In the genomic region with DNA sequence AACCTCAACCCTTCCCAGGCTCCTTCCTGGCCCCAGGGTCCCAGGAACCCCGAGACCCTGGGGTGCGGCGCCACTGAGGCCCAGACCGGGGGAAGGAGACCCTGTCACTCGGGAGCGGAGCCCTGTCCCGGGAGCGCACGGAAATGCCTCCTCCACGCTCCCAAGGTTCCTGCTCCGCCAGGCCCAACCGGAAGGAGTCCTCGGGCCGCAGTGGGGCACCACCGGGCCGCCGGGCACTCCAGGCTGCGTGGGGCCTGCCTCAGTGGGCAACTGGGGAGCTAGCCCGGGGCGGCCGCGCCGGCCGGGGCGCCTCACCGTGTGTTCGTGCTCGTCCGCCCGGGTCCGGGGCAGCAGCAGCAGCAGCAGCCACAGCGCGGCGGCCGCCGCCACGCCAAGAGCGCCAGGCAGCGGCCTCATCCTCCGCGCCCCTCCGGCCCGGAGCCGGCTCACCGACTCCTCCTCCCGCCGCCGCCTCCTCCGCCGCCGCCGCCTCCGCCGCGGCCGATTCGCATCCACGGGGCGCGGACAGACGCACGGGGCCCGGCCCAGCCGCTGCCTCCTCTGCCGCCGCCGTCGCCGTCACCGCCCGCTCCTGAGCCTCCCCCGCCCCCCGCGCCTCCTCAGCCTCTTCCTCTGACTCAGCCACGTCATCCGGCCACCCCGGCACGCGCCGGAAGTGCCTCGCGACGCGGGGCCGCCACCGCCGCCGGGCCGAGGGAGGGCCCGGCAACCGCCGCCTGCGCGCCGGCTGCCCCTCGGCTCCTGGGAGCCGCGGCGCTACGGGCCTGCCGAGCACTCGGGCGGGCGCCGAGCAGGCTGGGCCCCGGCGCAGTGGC, we compare ENCODE assay signal across 1 cellular context.
TF ChIP-seq lines count a peak whose summit lies in the region.

Gene TM9SF3 (minus strand): TSS at position 594 of the 836 bp plus-strand sequence. CDS start 177 bp downstream, at position 417.

TF ChIP-seq in HepG2, 621 proteins besides CTCF, POLR2A, EP300 and RAD21 (continued from another document and continues in another):
- TF ChIP-seq ZNF597 (CRISPR knock-in tag; IDR thresholded peaks at IDR 0.05) = no peak
- no peak for TF ChIP-seq NR2F2 (IDR thresholded peaks at IDR 0.05; ENCODE audit: borderline replicate concordance, low read depth)
- TF ChIP-seq ELK4 (CRISPR knock-in tag; IDR thresholded peaks at IDR 0.05; ENCODE audit: borderline replicate concordance) = no peak
- TF ChIP-seq NFYC (CRISPR knock-in tag; IDR thresholded peaks at IDR 0.05) = no peak
- TF ChIP-seq, protein P1, sequence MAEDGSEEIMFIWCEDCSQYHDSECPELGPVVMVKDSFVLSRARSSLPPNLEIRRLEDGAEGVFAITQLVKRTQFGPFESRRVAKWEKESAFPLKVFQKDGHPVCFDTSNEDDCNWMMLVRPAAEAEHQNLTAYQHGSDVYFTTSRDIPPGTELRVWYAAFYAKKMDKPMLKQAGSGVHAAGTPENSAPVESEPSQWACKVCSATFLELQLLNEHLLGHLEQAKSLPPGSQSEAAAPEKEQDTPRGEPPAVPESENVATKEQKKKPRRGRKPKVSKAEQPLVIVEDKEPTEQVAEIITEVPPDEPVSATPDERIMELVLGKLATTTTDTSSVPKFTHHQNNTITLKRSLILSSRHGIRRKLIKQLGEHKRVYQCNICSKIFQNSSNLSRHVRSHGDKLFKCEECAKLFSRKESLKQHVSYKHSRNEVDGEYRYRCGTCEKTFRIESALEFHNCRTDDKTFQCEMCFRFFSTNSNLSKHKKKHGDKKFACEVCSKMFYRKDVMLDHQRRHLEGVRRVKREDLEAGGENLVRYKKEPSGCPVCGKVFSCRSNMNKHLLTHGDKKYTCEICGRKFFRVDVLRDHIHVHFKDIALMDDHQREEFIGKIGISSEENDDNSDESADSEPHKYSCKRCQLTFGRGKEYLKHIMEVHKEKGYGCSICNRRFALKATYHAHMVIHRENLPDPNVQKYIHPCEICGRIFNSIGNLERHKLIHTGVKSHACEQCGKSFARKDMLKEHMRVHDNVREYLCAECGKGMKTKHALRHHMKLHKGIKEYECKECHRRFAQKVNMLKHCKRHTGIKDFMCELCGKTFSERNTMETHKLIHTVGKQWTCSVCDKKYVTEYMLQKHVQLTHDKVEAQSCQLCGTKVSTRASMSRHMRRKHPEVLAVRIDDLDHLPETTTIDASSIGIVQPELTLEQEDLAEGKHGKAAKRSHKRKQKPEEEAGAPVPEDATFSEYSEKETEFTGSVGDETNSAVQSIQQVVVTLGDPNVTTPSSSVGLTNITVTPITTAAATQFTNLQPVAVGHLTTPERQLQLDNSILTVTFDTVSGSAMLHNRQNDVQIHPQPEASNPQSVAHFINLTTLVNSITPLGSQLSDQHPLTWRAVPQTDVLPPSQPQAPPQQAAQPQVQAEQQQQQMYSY (CRISPR knock-in tag; IDR thresholded peaks at IDR 0.05) = no peak
- TF ChIP-seq CHD2 (IDR thresholded peaks at IDR 0.05; ENCODE audit: low read depth, low read length) = no peak
- TF ChIP-seq ZNF780A (CRISPR knock-in tag; IDR thresholded peaks at IDR 0.05) = no peak
- TF ChIP-seq SMARCC2 (IDR thresholded peaks at IDR 0.05) = no peak
- TF ChIP-seq ETV6 (CRISPR knock-in tag; conservative IDR thresholded peaks at IDR 0.05) = no peak
- TF ChIP-seq ZBTB20 (CRISPR knock-in tag; IDR thresholded peaks at IDR 0.05; ENCODE audit: borderline replicate concordance, low read depth) = no peak
- no peak; the same call in 1 of the 2 replicates for TF ChIP-seq ZNF335 (CRISPR knock-in tag; IDR thresholded peaks at IDR 0.05)
- TF ChIP-seq YEATS2 (CRISPR knock-in tag; IDR thresholded peaks at IDR 0.05; ENCODE audit: borderline replicate concordance) = no peak
- peak; percentile 96 for TF ChIP-seq UBTF (CRISPR knock-in tag; IDR thresholded peaks at IDR 0.05)
- TF ChIP-seq ZZZ3 (CRISPR knock-in tag; IDR thresholded peaks at IDR 0.05; ENCODE audit: borderline replicate concordance) = peak; percentile 48; the same call in 1 of the 2 replicates
- TF ChIP-seq ZNF574 (CRISPR knock-in tag; IDR thresholded peaks at IDR 0.05) = peak; percentile 68; the same call in 1 of the 2 replicates
- TF ChIP-seq ZNF501 (CRISPR knock-in tag; IDR thresholded peaks at IDR 0.05) = no peak; the same call in 1 of the 2 replicates
- TF ChIP-seq, protein P2, sequence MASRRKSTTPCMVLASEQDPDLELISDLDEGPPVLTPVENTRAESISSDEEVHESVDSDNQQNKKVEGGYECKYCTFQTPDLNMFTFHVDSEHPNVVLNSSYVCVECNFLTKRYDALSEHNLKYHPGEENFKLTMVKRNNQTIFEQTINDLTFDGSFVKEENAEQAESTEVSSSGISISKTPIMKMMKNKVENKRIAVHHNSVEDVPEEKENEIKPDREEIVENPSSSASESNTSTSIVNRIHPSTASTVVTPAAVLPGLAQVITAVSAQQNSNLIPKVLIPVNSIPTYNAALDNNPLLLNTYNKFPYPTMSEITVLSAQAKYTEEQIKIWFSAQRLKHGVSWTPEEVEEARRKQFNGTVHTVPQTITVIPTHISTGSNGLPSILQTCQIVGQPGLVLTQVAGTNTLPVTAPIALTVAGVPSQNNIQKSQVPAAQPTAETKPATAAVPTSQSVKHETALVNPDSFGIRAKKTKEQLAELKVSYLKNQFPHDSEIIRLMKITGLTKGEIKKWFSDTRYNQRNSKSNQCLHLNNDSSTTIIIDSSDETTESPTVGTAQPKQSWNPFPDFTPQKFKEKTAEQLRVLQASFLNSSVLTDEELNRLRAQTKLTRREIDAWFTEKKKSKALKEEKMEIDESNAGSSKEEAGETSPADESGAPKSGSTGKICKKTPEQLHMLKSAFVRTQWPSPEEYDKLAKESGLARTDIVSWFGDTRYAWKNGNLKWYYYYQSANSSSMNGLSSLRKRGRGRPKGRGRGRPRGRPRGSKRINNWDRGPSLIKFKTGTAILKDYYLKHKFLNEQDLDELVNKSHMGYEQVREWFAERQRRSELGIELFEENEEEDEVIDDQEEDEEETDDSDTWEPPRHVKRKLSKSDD (CRISPR knock-in tag; IDR thresholded peaks at IDR 0.05; ENCODE audit: low read depth) = no peak
- TF ChIP-seq SETDB1 (CRISPR knock-in tag; IDR thresholded peaks at IDR 0.05; ENCODE audit: borderline replicate concordance) = no peak
- no peak for TF ChIP-seq NAIF1 (CRISPR knock-in tag; IDR thresholded peaks at IDR 0.05; ENCODE audit: borderline replicate concordance)
- no peak for TF ChIP-seq SP140L (CRISPR knock-in tag; IDR thresholded peaks at IDR 0.05; ENCODE audit: borderline replicate concordance)
- peak; percentile 27; the same call in 1 of the 2 replicates for TF ChIP-seq FOXK1 (CRISPR knock-in tag; IDR thresholded peaks at IDR 0.05; ENCODE audit: borderline replicate concordance, low read depth)
- TF ChIP-seq ZNF510 (CRISPR knock-in tag; IDR thresholded peaks at IDR 0.05; ENCODE audit: low read depth) = 0 out of 2 replicates have a peak, but pooled peaks have one; percentile 25
- TF ChIP-seq ADNP (CRISPR knock-in tag; IDR thresholded peaks at IDR 0.05) = no peak
- TF ChIP-seq REXO4 (CRISPR knock-in tag; IDR thresholded peaks at IDR 0.05; ENCODE audit: borderline replicate concordance) = no peak
- TF ChIP-seq ZNF572 (CRISPR knock-in tag; IDR thresholded peaks at IDR 0.05) = no peak
- TF ChIP-seq IRF9 (CRISPR knock-in tag; IDR thresholded peaks at IDR 0.05; ENCODE audit: borderline replicate concordance) = peak; percentile 35; the same call in 1 of the 2 replicates
- no peak for TF ChIP-seq CERS6 (CRISPR knock-in tag; IDR thresholded peaks at IDR 0.05)
- no peak; the same call in 1 of the 2 replicates for TF ChIP-seq ZNF629 (CRISPR knock-in tag; conservative IDR thresholded peaks at IDR 0.05)
- TF ChIP-seq HMG20B (CRISPR knock-in tag; conservative IDR thresholded peaks at IDR 0.05) = no peak
- TF ChIP-seq, protein P3, sequence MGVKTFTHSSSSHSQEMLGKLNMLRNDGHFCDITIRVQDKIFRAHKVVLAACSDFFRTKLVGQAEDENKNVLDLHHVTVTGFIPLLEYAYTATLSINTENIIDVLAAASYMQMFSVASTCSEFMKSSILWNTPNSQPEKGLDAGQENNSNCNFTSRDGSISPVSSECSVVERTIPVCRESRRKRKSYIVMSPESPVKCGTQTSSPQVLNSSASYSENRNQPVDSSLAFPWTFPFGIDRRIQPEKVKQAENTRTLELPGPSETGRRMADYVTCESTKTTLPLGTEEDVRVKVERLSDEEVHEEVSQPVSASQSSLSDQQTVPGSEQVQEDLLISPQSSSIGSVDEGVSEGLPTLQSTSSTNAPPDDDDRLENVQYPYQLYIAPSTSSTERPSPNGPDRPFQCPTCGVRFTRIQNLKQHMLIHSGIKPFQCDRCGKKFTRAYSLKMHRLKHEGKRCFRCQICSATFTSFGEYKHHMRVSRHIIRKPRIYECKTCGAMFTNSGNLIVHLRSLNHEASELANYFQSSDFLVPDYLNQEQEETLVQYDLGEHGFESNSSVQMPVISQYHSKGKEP (CRISPR knock-in tag; IDR thresholded peaks at IDR 0.05) = no peak
- no peak for TF ChIP-seq PBX2 (CRISPR knock-in tag; IDR thresholded peaks at IDR 0.05)
